8 cellular contexts compared by ENCODE assay signal in genomic region chr14:75428230-75429104, GRCh38. TPM values are rescaled to one million over a fixed set of nuclear protein-coding genes. Genes with fewer than 3 reads are reported as not detected.
DNase-seq lines count a peak whose midpoint lies in the region; ATAC-seq and TF ChIP-seq lines count a peak whose summit lies in the region.

No MANE protein-coding gene starts in this region.

- H3K4me3 ChIP-seq in GM12864 (ENCODE audit: low read depth, low read length) (peak overlapping the region; percentile 86), SU-DHL-6 (ENCODE audit: insufficient read depth, low read length, poor library complexity, severe bottlenecking) (peak overlapping the region; percentile 92), duodenal mucosa (ENCODE audit: low read depth in 1 of 2, low read length in 2 of 2) (peak overlapping the region; percentile 77 to 82), thoracic aorta (peak overlapping the region; percentile 95)

- H3K27me3 ChIP-seq in SU-DHL-6 (ENCODE audit: low read length) = no peaks in the 10 kb centered on the region
- no peaks in the 10 kb centered on the region for H3K27me3 ChIP-seq in duodenal mucosa (ENCODE audit: control insufficient read depth in 1 of 2, insufficient read depth in 2 of 2, low read length in 2 of 2)
- H3K27me3 ChIP-seq in thoracic aorta (replicated peaks; ENCODE audit: insufficient read depth) = no peaks in the 10 kb centered on the region

- DNase-seq in GM12864 (ENCODE audit: low read depth) (no peak), memory B cell (ENCODE audit: low spot score in 2 of 2) (no peak), thoracic aorta (ENCODE audit: low spot score) (no peak), medulla oblongata (ENCODE audit: extremely low spot score) (no peak), NCI-H2029 (lab: John Stamatoyannopoulos, UW) (no peak)

- peaks cover 61% of the 10 kb centered on the region for H3K79me2 ChIP-seq in SU-DHL-6 (ENCODE audit: insufficient read depth, low read length)

- H3K27ac ChIP-seq in SU-DHL-6 (ENCODE audit: low read depth, low read length) (peak overlapping the region; percentile 82), duodenal mucosa (ENCODE audit: low read depth, low read length) (peak overlapping the region; percentile 49), thoracic aorta (peak overlapping the region; percentile 55 to 61)

- H3K4me2 ChIP-seq in SU-DHL-6 (ENCODE audit: low read depth, low read length, poor library complexity, severe bottlenecking) = peak overlapping the region; percentile 89

- H2AFZ ChIP-seq in SU-DHL-6 (ENCODE audit: low read depth, low read length, severe bottlenecking) = peak overlapping the region; percentile 58

- no peaks in the 10 kb centered on the region for H3K9me3 Mint-ChIP-seq in memory B cell

- peak; percentile 14 for ATAC-seq in HG02588 (IDR thresholded peaks at IDR 0.05; ENCODE audit: unreplicated experiment)
- peak; percentile 16 for ATAC-seq in memory B cell (ENCODE audit: low read depth)
- no peak for ATAC-seq in thoracic aorta (ENCODE audit: insufficient number of reproducible peaks, low FRiP score, low read depth)

- peaks cover 32% of the 10 kb centered on the region for H3K4me1 Mint-ChIP-seq in memory B cell

- H3K9me3 ChIP-seq in SU-DHL-6 (ENCODE audit: insufficient read depth, low read length) = no peaks in the 10 kb centered on the region
- no peaks in the 10 kb centered on the region for H3K9me3 ChIP-seq in duodenal mucosa (ENCODE audit: control insufficient read depth in 1 of 2, low read length in 2 of 2)
- H3K9me3 ChIP-seq in thoracic aorta = no peaks in the 10 kb centered on the region

- peaks cover 41 to 49% of the 10 kb centered on the region in 2 donors for H3K4me1 ChIP-seq in duodenal mucosa (ENCODE audit: control insufficient read depth in 1 of 2, insufficient read depth in 2 of 2, low read length in 2 of 2)
- peaks cover 23 to 40% of the 10 kb centered on the region in 2 donors for H3K4me1 ChIP-seq in thoracic aorta (ENCODE audit: control insufficient read depth in 1 of 2, low read depth in 2 of 2)

- peaks cover 37% of the 10 kb centered on the region for H3F3A ChIP-seq in SU-DHL-6 (ENCODE audit: insufficient read depth)

- H3K27ac Mint-ChIP-seq in memory B cell = peak overlapping the region; percentile 58

- no peaks in the 10 kb centered on the region for H3K36me3 ChIP-seq in SU-DHL-6 (ENCODE audit: low read length)
- peaks cover under 1 to 9% of the 10 kb centered on the region in 2 donors for H3K36me3 ChIP-seq in duodenal mucosa (ENCODE audit: control insufficient read depth in 1 of 2, insufficient read depth in 2 of 2, low read length in 2 of 2)
- peaks cover 5% of the 10 kb centered on the region for H3K36me3 ChIP-seq in thoracic aorta

- TF ChIP-seq CTCF in GM12864 (IDR thresholded peaks at IDR 0.05; ENCODE audit: low read depth, low read length, missing control alignments) (no peak), SU-DHL-6 (IDR thresholded peaks at IDR 0.05; ENCODE audit: insufficient read depth, low read length, poor library complexity, severe bottlenecking) (no peak), thoracic aorta (IDR thresholded peaks at IDR 0.05) (no peak)

- no peaks in the 10 kb centered on the region for H3K27me3 Mint-ChIP-seq in memory B cell

- peaks cover 8% of the 10 kb centered on the region for H3K36me3 Mint-ChIP-seq in memory B cell

- peak overlapping the region; percentile 73 for H3K4me3 Mint-ChIP-seq in memory B cell

- H3K9ac ChIP-seq in SU-DHL-6 (ENCODE audit: low read length) = peak overlapping the region; percentile 93
- H3K9ac ChIP-seq in duodenal mucosa (ENCODE audit: low read depth in 1 of 2, low read length in 2 of 2) = peak overlapping the region; percentile 64 to 69

- H4K20me1 ChIP-seq in SU-DHL-6 (ENCODE audit: low read depth, low read length) = no peaks in the 10 kb centered on the region

- no peaks in the 10 kb centered on the region for H3K9me2 ChIP-seq in SU-DHL-6 (replicated peaks; ENCODE audit: insufficient read depth, low read length)

RNA-seq across cellular contexts. Expression of gene JDP2, which starts 0.6 kb away (rescaled TPM):
- total RNA-seq in thoracic aorta = 100 to 1,000 TPM in 1 of 2 donors, 10 to 100 TPM in 1; 81.8 to 100 TPM
